18 cellular contexts compared by ENCODE assay signal in the genomic region with DNA sequence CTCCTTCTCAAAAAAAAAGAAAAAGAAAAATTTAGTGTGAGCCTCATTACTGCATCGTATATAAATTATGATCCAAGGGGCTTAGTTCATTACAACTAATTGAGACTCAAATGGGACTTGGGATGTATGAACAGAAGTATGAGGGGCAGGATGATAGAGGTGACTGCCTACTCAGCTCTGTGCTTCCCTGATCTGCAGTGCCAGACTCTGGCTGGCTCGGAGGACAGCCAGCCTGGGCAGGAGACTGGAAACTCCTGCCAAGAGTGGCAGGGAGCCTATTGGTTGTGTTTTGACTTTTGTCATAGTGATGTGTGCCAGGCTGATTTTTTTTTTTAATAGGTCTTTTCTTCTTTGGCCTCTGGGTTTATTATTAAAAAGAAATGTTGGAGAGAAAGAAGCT.
A peak's percentile ranks its signal among the peaks of the same experiment; 100 is the strongest.
DNase-seq lines count a peak whose midpoint lies in the region; ATAC-seq and TF ChIP-seq lines count a peak whose summit lies in the region.
"Had no signal": no experiment of that assay in that cellular context is flagged by ENCODE, and none has a peak within 500 bp of the region (broad histone marks: within the 10 kb centered on the region; RNA-seq: fewer than 3 reads in every experiment).

No MANE protein-coding gene starts in this region.

- 11% methylated on average over 2 of the region's 2 CpGs for WGBS in right lobe of liver (ENCODE audit: insufficient coverage, low coverage, low lambda C conversion rate, missing lambda C conversion rate)

- no peaks in the 10 kb centered on the region for H3K27me3 ChIP-seq in right lobe of liver

- no peak for TF ChIP-seq CTCF in right lobe of liver (IDR thresholded peaks at IDR 0.05)
- TF ChIP-seq CTCF in mesothelial cell of epicardium (IDR thresholded peaks at IDR 0.05; ENCODE audit: unreplicated experiment), result no peak

- H3K4me3 ChIP-seq in right lobe of liver, result no peak overlapping the region
- H3K4me3 ChIP-seq: HAP-1, K562 had no signal

- H3K27ac ChIP-seq in right lobe of liver (peak overlapping the region in 2 of 3 donors; percentile 70 to 96), temporal lobe (ENCODE audit: low read depth, low read length) (peak overlapping the region; percentile 89)

- no peaks in the 10 kb centered on the region for H3K36me3 ChIP-seq in right lobe of liver
- H3K36me3 ChIP-seq: HAP-1 had no signal

- H3K9me3 ChIP-seq in right lobe of liver, result no peaks in the 10 kb centered on the region

- peaks cover 0 to 10% (median 3%) of the 10 kb centered on the region in 4 donors for H3K4me1 ChIP-seq in right lobe of liver

- peak overlapping the region; percentile 35 for H3K27ac Mint-ChIP-seq in central memory CD8-positive, alpha-beta T cell (ENCODE audit: low read depth)
- no peak overlapping the region for H3K27ac Mint-ChIP-seq in mesothelial cell of epicardium
- H3K27ac Mint-ChIP-seq: activated CD4-positive, alpha-beta memory T cell treated with anti-CD3 and anti-CD28 coated beads, Interleukin-2, amount 10 ng/mL, durations not matched to agents 7 days and 5 days; activated T-helper 17 cell treated with anti-CD3 and anti-CD28 coated beads, Interleukin-2, amount 50 U/mL, for 72 hours; naive thymus-derived CD4-positive, alpha-beta T cell had no signal

- intact Hi-C loops in right lobe of liver (cut with DNase I), result loop anchor here in 1 of 2 donors (10.0 kb wide), 1 partner anchor 55 kb away; no protein-coding TSS in a partner anchor

- no peak for TF ChIP-seq POLR2A in right lobe of liver (IDR thresholded peaks at IDR 0.05)

- DNase-seq in NCI-H2196 (lab: John Stamatoyannopoulos, UW; ENCODE audit: unreplicated experiment) (peak; percentile 10), NCI-H2196 treated with DMSO at 0.1 percent for 48 hours (lab: John Stamatoyannopoulos, UW; ENCODE audit: unreplicated experiment) (no peak), right lobe of liver (peak; percentile 69 to 88 (median 86)), DMS153 (lab: John Stamatoyannopoulos, UW) (no peak), mesothelial cell of epicardium (ENCODE audit: low spot score in 2 of 2, unreplicated experiment in 2 of 2) (no peak)
- DNase-seq in central memory CD8-positive, alpha-beta T cell (ENCODE audit: low spot score in 2 of 2), result no peak
- DNase-seq: activated CD4-positive, alpha-beta memory T cell treated with anti-CD3 and anti-CD28 coated beads, Interleukin-2, amount 10 ng/mL, durations not matched to agents 7 days and 5 days; Calu3; kidney glomerular epithelial cell; naive thymus-derived CD4-positive, alpha-beta T cell; NCI-H146; stimulated activated naive CD4-positive, alpha-beta T cell; T-helper 9 cell had no signal

- no peaks in the 10 kb centered on the region for H3K9me3 Mint-ChIP-seq in central memory CD8-positive, alpha-beta T cell
- H3K9me3 Mint-ChIP-seq in mesothelial cell of epicardium, result peaks cover 5% of the 10 kb centered on the region
- H3K9me3 Mint-ChIP-seq: activated CD4-positive, alpha-beta memory T cell treated with anti-CD3 and anti-CD28 coated beads, Interleukin-2, amount 10 ng/mL, durations not matched to agents 7 days and 5 days; activated T-helper 17 cell treated with anti-CD3 and anti-CD28 coated beads, Interleukin-2, amount 50 U/mL, for 72 hours; naive thymus-derived CD4-positive, alpha-beta T cell had no signal

- no peaks in the 10 kb centered on the region for H3K27me3 Mint-ChIP-seq in central memory CD8-positive, alpha-beta T cell
- no peaks in the 10 kb centered on the region for H3K27me3 Mint-ChIP-seq in mesothelial cell of epicardium (ENCODE audit: low read depth)
- H3K27me3 Mint-ChIP-seq: activated CD4-positive, alpha-beta memory T cell treated with anti-CD3 and anti-CD28 coated beads, Interleukin-2, amount 10 ng/mL, durations not matched to agents 7 days and 5 days; activated T-helper 17 cell treated with anti-CD3 and anti-CD28 coated beads, Interleukin-2, amount 50 U/mL, for 72 hours had no signal

- no peak for ATAC-seq in central memory CD8-positive, alpha-beta T cell (replicated peaks; ENCODE audit: extremely low read depth, poor library complexity, severe bottlenecking)
- ATAC-seq in right lobe of liver (peak; percentile 87 to 93 (median 90)), HG02981 (IDR thresholded peaks at IDR 0.05; ENCODE audit: unreplicated experiment) (no peak)
- ATAC-seq: activated T-helper 17 cell treated with anti-CD3 and anti-CD28 coated beads, Interleukin-2, amount 50 U/mL, for 72 hours; naive thymus-derived CD4-positive, alpha-beta T cell had no signal

- no peaks in the 10 kb centered on the region for H3K36me3 Mint-ChIP-seq in central memory CD8-positive, alpha-beta T cell (ENCODE audit: insufficient read depth)
- H3K36me3 Mint-ChIP-seq in mesothelial cell of epicardium, result peaks cover 30% of the 10 kb centered on the region

- H3K4me3 Mint-ChIP-seq in central memory CD8-positive, alpha-beta T cell, result no peak overlapping the region
- no peak overlapping the region for H3K4me3 Mint-ChIP-seq in mesothelial cell of epicardium
- H3K4me3 Mint-ChIP-seq: activated CD4-positive, alpha-beta memory T cell treated with anti-CD3 and anti-CD28 coated beads, Interleukin-2, amount 10 ng/mL, durations not matched to agents 7 days and 5 days; activated T-helper 17 cell treated with anti-CD3 and anti-CD28 coated beads, Interleukin-2, amount 50 U/mL, for 72 hours; naive thymus-derived CD4-positive, alpha-beta T cell had no signal

- H3K4me1 Mint-ChIP-seq in central memory CD8-positive, alpha-beta T cell, result no peaks in the 10 kb centered on the region
- H3K4me1 Mint-ChIP-seq in mesothelial cell of epicardium, result no peaks in the 10 kb centered on the region
- H3K4me1 Mint-ChIP-seq: activated CD4-positive, alpha-beta memory T cell treated with anti-CD3 and anti-CD28 coated beads, Interleukin-2, amount 10 ng/mL, durations not matched to agents 7 days and 5 days; activated T-helper 17 cell treated with anti-CD3 and anti-CD28 coated beads, Interleukin-2, amount 50 U/mL, for 72 hours; naive thymus-derived CD4-positive, alpha-beta T cell had no signal

Comparison
In these comparisons a context has a peak if more than half of its experiments do, and no peak if none do; other contexts are left out.
1. DNase-seq: peak in NCI-H2196 (single experiment) and right lobe of liver (3 of 3); none in NCI-H2196 treated with DMSO at 0.1 percent for 48 hours (single experiment), central memory CD8-positive, alpha-beta T cell (0 of 2), DMS153 (single experiment) and mesothelial cell of epicardium (0 of 2).
2. ATAC-seq: peak in right lobe of liver (4 of 4); none in central memory CD8-positive, alpha-beta T cell (single experiment) and HG02981 (single experiment).